Comparison of ENCODE assay signal across 7 cellular contexts in the genomic region with DNA sequence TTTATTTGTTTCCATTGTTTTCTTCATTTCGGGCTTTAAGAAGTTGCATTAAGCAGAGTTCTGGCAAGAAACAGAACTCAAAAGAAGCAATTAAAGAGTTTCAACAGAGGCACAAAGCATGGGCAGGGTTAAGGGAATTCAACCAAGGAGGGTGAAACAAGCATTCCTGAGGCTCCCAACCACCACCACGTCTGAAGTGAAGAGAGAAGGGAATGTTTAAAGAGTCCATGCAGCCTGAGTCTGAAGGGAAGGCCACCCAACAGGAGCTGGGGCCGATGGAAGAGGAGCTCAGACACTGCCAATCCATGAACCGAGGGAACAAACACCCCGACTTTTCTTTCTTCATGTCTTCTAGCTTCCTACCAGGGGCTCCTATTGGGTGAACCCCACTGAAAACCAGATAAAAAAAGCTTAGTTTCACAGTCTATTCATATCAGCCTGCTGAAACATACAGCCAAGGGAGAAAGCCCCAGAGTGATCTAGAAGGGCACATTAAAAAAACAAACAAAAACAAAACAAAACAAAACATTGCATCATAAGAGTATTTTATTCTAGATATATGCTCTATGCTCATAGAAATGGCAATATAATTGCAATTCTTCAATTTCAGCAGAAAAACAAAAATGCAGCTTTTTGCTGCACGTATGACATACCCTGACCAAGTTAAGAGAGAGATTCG.
DNase-seq lines count a peak whose midpoint lies in the region; ATAC-seq, FAIRE-seq and TF ChIP-seq lines count a peak whose summit lies in the region.
"Not testable (repeated sequence)": the region's sequence is repeated elsewhere in the genome, so short reads cannot be mapped to it uniquely, and the experiment has no call there.

No MANE protein-coding gene starts in this region.

- H2BK12ac ChIP-seq in mesenchymal stem cell (ENCODE audit: low read length in 2 of 2), result not testable (repeated sequence)

- H3K9ac ChIP-seq in adipocyte (ENCODE audit: low read length) (peak overlapping the region; percentile 67), mesenchymal stem cell (ENCODE audit: low read length) (peak overlapping the region; percentile 54)
- H3K9ac ChIP-seq in endothelial cell of umbilical vein (replicated peaks; ENCODE audit: extremely low read depth, insufficient read depth, low read length), result not testable (repeated sequence)

- H3K79me2 ChIP-seq in endothelial cell of umbilical vein (ENCODE audit: control insufficient read depth, insufficient read depth, low read length), result not testable (repeated sequence)

- H2BK5ac ChIP-seq in mesenchymal stem cell (ENCODE audit: low read depth, low read length, poor library complexity, severe bottlenecking), result not testable (repeated sequence)

- dilution Hi-C loops in endothelial cell of umbilical vein (cut with MboI; ENCODE audit: extremely low pct_ligation_motif_present, low sequenced_read_pairs), result not testable (repeated sequence)

- peak; percentile 56 for DNase-seq in adipocyte (ENCODE audit: low read depth)
- not testable (repeated sequence) for DNase-seq in endothelial cell of umbilical vein (ENCODE audit: low read depth, low spot score); mesenchymal stem cell

- H3K36me3 ChIP-seq in adipocyte (ENCODE audit: control insufficient read depth, insufficient read depth, low read length, severe bottlenecking); endothelial cell of umbilical vein (ENCODE audit: control insufficient read depth in 2 of 2, extremely low read depth in 1 of 2, insufficient read depth in 2 of 2, low read length in 2 of 2); mesenchymal stem cell (ENCODE audit: control insufficient read depth in 1 of 2, insufficient read depth in 2 of 2, low read depth in 1 of 2, low read length in 2 of 2): not testable (repeated sequence)

- peak; percentile 71 for FAIRE-seq in endothelial cell of umbilical vein (lab: Jason Lieb, UNC)

- H3K4ac ChIP-seq in mesenchymal stem cell (ENCODE audit: low read depth in 1 of 2, low read length in 2 of 2), result not testable (repeated sequence)

- H3K9me3 ChIP-seq in adipocyte (ENCODE audit: control insufficient read depth, low read length); endothelial cell of umbilical vein (replicated peaks; ENCODE audit: control insufficient read depth, insufficient read depth, low read length); mesenchymal stem cell (ENCODE audit: control insufficient read depth, low read length): not testable (repeated sequence)

- peak overlapping the region; percentile 57 for H3K4me3 ChIP-seq in adipocyte (ENCODE audit: low read length)
- H3K4me3 ChIP-seq in endothelial cell of umbilical vein (replicated peaks in 1 of 3; ENCODE audit: insufficient read depth in 1 of 3, low read depth in 1 of 3, low read length in 3 of 3); mesenchymal stem cell (ENCODE audit: insufficient read depth in 1 of 2, low read depth in 1 of 2, low read length in 2 of 2): not testable (repeated sequence)

- not testable (repeated sequence) for H3K4me2 ChIP-seq in endothelial cell of umbilical vein (ENCODE audit: insufficient read depth, low read length); mesenchymal stem cell (ENCODE audit: low read length, poor library complexity, severe bottlenecking)

- not testable (repeated sequence) for H3K27me3 ChIP-seq in adipocyte (replicated peaks; ENCODE audit: control insufficient read depth, insufficient read depth, low read length); endothelial cell of umbilical vein (ENCODE audit: control insufficient read depth in 2 of 2, insufficient read depth in 2 of 2, low read length in 2 of 2); mesenchymal stem cell (ENCODE audit: control insufficient read depth in 1 of 2, insufficient read depth in 1 of 2, low read length in 2 of 2)

- not testable (repeated sequence) for TF ChIP-seq POLR2A in endothelial cell of umbilical vein (IDR thresholded peaks at IDR 0.05; ENCODE audit: low read depth, low read length)

- H2AFZ ChIP-seq in endothelial cell of umbilical vein (ENCODE audit: low read depth, low read length); mesenchymal stem cell (ENCODE audit: low read depth, low read length): not testable (repeated sequence)

- not testable (repeated sequence) for H2BK15ac ChIP-seq in mesenchymal stem cell (ENCODE audit: low read depth, poor library complexity, severe bottlenecking)

- not testable (repeated sequence) for H3K14ac ChIP-seq in mesenchymal stem cell (ENCODE audit: low read length in 2 of 2)

- H4K8ac ChIP-seq in mesenchymal stem cell (ENCODE audit: low read length), result not testable (repeated sequence)

- H3K79me1 ChIP-seq in mesenchymal stem cell (replicated peaks; ENCODE audit: low read length, poor library complexity, severe bottlenecking), result not testable (repeated sequence)

- not testable (repeated sequence) for TF ChIP-seq CTCF in endothelial cell of umbilical vein (IDR thresholded peaks at IDR 0.05; ENCODE audit: extremely low read depth in 1 of 2, insufficient read depth in 1 of 2, low read depth in 1 of 2, low read length in 2 of 2)

- not testable (repeated sequence) for H2AK5ac ChIP-seq in mesenchymal stem cell (ENCODE audit: low read length, severe bottlenecking)

- H3K27ac ChIP-seq in endothelial cell of umbilical vein (ENCODE audit: insufficient read depth, low read depth, low read length); mesenchymal stem cell (ENCODE audit: low read length, poor library complexity, severe bottlenecking): not testable (repeated sequence)

- not testable (repeated sequence) for H4K20me1 ChIP-seq in endothelial cell of umbilical vein (replicated peaks; ENCODE audit: control insufficient read depth, extremely low read depth, insufficient read depth, low read length)

- not testable (repeated sequence) for BruUV-seq in endothelial cell of umbilical vein (replicated peaks; lab: Mats Ljungman, UMichigan)

- peak; percentile 42 for ATAC-seq in GM18867 (IDR thresholded peaks at IDR 0.05; ENCODE audit: unreplicated experiment)
- ATAC-seq in GM19395 (IDR thresholded peaks at IDR 0.05; ENCODE audit: unreplicated experiment), result peak; percentile 32
- peak; percentile 30 for ATAC-seq in HG02870 (IDR thresholded peaks at IDR 0.05; ENCODE audit: unreplicated experiment)
- ATAC-seq in HG03565 (IDR thresholded peaks at IDR 0.05; ENCODE audit: unreplicated experiment), result peak; percentile 30

- not testable (repeated sequence) for H3K4me1 ChIP-seq in adipocyte (ENCODE audit: control insufficient read depth, insufficient read depth, low read length); endothelial cell of umbilical vein (ENCODE audit: control insufficient read depth, extremely low read depth, insufficient read depth, low read length); mesenchymal stem cell (ENCODE audit: control insufficient read depth, insufficient read depth, low read depth, low read length)

- CTCF ChIA-PET in endothelial cell of umbilical vein (lab: Charles Lee), result not testable (repeated sequence)

- not testable (repeated sequence) for H3K23ac ChIP-seq in mesenchymal stem cell (ENCODE audit: low read length in 2 of 2)

- not testable (repeated sequence) for H3K9me1 ChIP-seq in endothelial cell of umbilical vein (replicated peaks; ENCODE audit: control insufficient read depth, extremely low read depth, insufficient read depth, low read length)

- POLR2A ChIA-PET in endothelial cell of umbilical vein (lab: Charles Lee), result not testable (repeated sequence)

- not testable (repeated sequence) for H2BK120ac ChIP-seq in mesenchymal stem cell (ENCODE audit: low read depth, low read length)

- not testable (repeated sequence) for H4K91ac ChIP-seq in mesenchymal stem cell (ENCODE audit: low read length)

- H3K18ac ChIP-seq in mesenchymal stem cell (ENCODE audit: low read depth in 1 of 2, low read length in 2 of 2), result not testable (repeated sequence)

- intact Hi-C loops in endothelial cell of umbilical vein (cut with micrococcal nuclease), result not testable (repeated sequence)

- WGBS in mesenchymal stem cell, result 100% methylated on average over 2 of the region's 7 CpGs
